ENCODE assay signal across 9 cellular contexts in the genomic region with DNA sequence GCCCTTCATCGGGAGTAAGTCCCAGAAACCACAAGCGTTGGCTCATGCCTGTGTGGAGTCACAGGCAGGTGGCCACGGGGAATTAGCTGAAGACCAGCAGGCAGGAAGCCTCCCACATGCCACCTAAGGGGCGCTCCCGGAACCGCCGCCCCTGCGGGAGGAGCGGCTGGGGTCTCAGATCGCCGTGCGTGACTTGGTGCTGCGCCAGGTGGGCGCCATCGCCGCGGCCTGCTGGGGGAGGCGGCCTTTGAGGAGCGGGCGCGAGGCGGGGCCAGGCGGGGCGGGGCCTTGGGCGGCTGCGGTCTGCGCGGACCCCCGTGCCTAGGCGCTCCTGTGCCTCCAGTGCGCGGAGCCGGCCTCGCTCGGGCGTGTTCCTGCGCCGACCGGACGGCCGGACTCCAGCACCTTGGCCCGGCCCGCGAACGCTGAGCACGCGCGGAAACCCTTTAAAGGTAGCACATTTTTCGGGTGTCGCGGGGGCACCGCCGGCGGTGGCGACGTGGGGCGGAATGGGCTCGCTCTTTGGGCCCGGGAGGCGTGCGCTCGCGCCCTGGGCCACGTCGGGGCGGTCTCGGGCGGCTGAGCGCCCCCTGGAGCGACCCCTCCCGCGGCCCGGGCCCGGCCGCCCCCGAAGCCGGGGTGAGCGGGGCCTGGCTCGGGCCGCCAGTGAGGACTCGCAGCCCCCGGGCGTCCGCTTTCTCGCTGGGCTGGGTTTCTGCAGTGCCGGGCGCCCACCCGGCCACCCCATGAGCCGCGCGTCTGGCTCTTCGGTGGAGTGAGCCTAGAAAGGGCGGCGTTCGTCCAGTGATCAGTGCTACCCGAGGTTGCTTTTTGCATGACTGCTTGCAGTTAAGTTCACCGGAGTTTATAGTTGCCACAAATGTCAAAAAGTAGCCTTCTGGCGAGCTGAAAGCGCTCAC. TPM values are rescaled to one million over a fixed set of nuclear protein-coding genes. Genes with fewer than 3 reads are reported as not detected.
DNase-seq lines count a peak whose midpoint lies in the region; ATAC-seq and TF ChIP-seq lines count a peak whose summit lies in the region.
"Had no signal": no experiment of that assay in that cellular context is flagged by ENCODE, and none has a peak within 500 bp of the region (broad histone marks: within the 10 kb centered on the region; RNA-seq: fewer than 3 reads in every experiment).

No MANE protein-coding gene starts in this region.

- no peak for ATAC-seq in HG03135 (IDR thresholded peaks at IDR 0.05; ENCODE audit: unreplicated experiment)

- H3K27me3 ChIP-seq in ascending aorta, result peaks cover 13% of the 10 kb centered on the region
- H3K27me3 ChIP-seq in suprapubic skin, result peaks cover 68% of the 10 kb centered on the region

- WGBS in suprapubic skin, result 13% methylated on average over 28 of the region's 99 CpGs

- H3K27ac ChIP-seq in ascending aorta (no peak overlapping the region), suprapubic skin (no peak overlapping the region)

- peak; percentile 26 for DNase-seq in NCI-H510A (lab: John Stamatoyannopoulos, UW)
- DNase-seq in NCI-H510A treated with DMSO at 0.1 percent for 48 hours (lab: John Stamatoyannopoulos, UW), result no peak
- no peak for DNase-seq in ascending aorta (ENCODE audit: low spot score in 2 of 2)
- DNase-seq in islet precursor cell, result peak; percentile 84
- no peak for DNase-seq in suprapubic skin (ENCODE audit: low spot score in 2 of 2)
- no peak for DNase-seq in hypothalamus (lab: John Stamatoyannopoulos, UW)
- DNase-seq in NAMALWA (ENCODE audit: low spot score), result no peak

- H3K9me3 ChIP-seq in ascending aorta (peaks cover 0 to 5% of the 10 kb centered on the region in 2 donors), suprapubic skin (no peaks in the 10 kb centered on the region)

- no peaks in the 10 kb centered on the region for H3K36me3 ChIP-seq in ascending aorta
- H3K36me3 ChIP-seq in suprapubic skin, result no peaks in the 10 kb centered on the region

- intact Hi-C loops in ascending aorta (cut with DNase I), result no loop called here

- no peak for TF ChIP-seq EP300 in suprapubic skin (IDR thresholded peaks at IDR 0.05)

- TF ChIP-seq CTCF in ascending aorta (IDR thresholded peaks at IDR 0.05), result no peak
- TF ChIP-seq CTCF in suprapubic skin (IDR thresholded peaks at IDR 0.05), result no peak

- TF ChIP-seq POLR2A in suprapubic skin (IDR thresholded peaks at IDR 0.05), result no peak

- peak overlapping the region; percentile 49 to 57 for H3K4me3 ChIP-seq in ascending aorta
- H3K4me3 ChIP-seq in suprapubic skin, result peak overlapping the region; percentile 42

- peaks cover 0 to 6% of the 10 kb centered on the region in 2 donors for H3K4me1 ChIP-seq in ascending aorta
- peaks cover 10% of the 10 kb centered on the region for H3K4me1 ChIP-seq in suprapubic skin

RNA-seq across cellular contexts. Expression of a gene that starts 24.5 kb away (rescaled TPM):
- total RNA-seq in ascending aorta (not detected), suprapubic skin (not detected)
- total RNA-seq: activated T-helper 1 cell treated with anti-CD3 and anti-CD28 coated beads, Interleukin-12 subunit alpha, Interleukin-12 subunit beta, Interleukin-2, Interleukin-4 antibody, amounts not matched to agents 30 ng/mL and 10 ng/mL and 1 ng/mL, durations not matched to agents 14 hours and 24 hours and 36 hours had no signal

RNA-seq across cellular contexts. Expression of a gene that starts 34.6 kb away (rescaled TPM):
- total RNA-seq in ascending aorta (not detected), suprapubic skin (not detected)

Comparison
In these comparisons a context has a peak if more than half of its experiments do, and no peak if none do; other contexts are left out.
1. DNase-seq: peak in NCI-H510A (single experiment) and islet precursor cell (single experiment); none in NCI-H510A treated with DMSO at 0.1 percent for 48 hours (single experiment), ascending aorta (0 of 2), suprapubic skin (0 of 2), hypothalamus (0 of 51) and NAMALWA (single experiment).